14 cellular contexts compared by ENCODE assay signal in the genomic region with DNA sequence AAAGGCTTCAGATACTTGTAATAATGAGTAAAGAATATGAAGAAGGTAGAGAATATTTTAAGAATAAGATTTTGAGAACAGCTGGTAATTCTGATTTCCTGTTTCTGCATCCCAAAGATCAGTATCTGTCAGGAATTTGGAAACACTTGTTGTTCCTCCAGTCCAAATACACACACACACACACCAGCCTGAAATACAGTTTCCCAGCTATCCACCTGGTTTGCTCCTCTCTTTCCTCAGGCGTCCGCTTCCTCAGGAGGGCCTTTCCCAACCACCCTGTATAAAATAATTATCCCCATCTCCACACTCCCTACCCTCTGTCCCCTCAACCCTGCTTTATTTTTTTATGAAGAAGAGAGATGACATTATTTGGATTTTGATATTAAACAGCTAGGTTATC. TPM values are rescaled to one million over a fixed set of nuclear protein-coding genes. Genes with fewer than 3 reads are reported as not detected.
DNase-seq lines count a peak whose midpoint lies in the region; ATAC-seq and TF ChIP-seq lines count a peak whose summit lies in the region.
"Had no signal": no experiment of that assay in that cellular context is flagged by ENCODE, and none has a peak within 500 bp of the region (broad histone marks: within the 10 kb centered on the region; RNA-seq: fewer than 3 reads in every experiment).

No MANE protein-coding gene starts in this region.

- H3K4me3 ChIP-seq in Panc1 (ENCODE audit: low read depth in 2 of 2, low read length in 2 of 2) = no peak overlapping the region
- H3K4me3 ChIP-seq: esophagus squamous epithelium had no signal

- no peak overlapping the region for H3K27ac Mint-ChIP-seq in stimulated activated naive CD8-positive, alpha-beta T cell treated with anti-CD3 and anti-CD28 coated beads, Interleukin-15, amount 100 ng/mL, for 72 hours
- H3K27ac Mint-ChIP-seq in glutamatergic neuron (ENCODE audit: unreplicated experiment) (no peak overlapping the region), type B pancreatic cell (no peak overlapping the region)

- no peak for ATAC-seq in stimulated activated naive CD8-positive, alpha-beta T cell treated with anti-CD3 and anti-CD28 coated beads, Interleukin-15, amount 100 ng/mL, for 72 hours
- no peak for ATAC-seq in stimulated activated naive CD8-positive, alpha-beta T cell treated with anti-CD3 and anti-CD28 coated beads, Interleukin-15, Interleukin-2, amounts not matched to agents 100 U/mL and 50 U/mL, for 24 hours
- ATAC-seq in Panc1 = no peak
- ATAC-seq in foreskin keratinocyte = no peak

- POLR2A ChIA-PET in Panc1 (lab: Charles Lee) = no interaction called here

- H3K4me1 Mint-ChIP-seq in stimulated activated naive CD8-positive, alpha-beta T cell treated with anti-CD3 and anti-CD28 coated beads, Interleukin-15, amount 100 ng/mL, for 72 hours = peaks cover 54% of the 10 kb centered on the region
- H3K4me1 Mint-ChIP-seq in glutamatergic neuron (ENCODE audit: low read depth, unreplicated experiment) = peaks cover 32% of the 10 kb centered on the region
- H3K4me1 Mint-ChIP-seq in type B pancreatic cell (ENCODE audit: unreplicated experiment) = peaks cover 54% of the 10 kb centered on the region

- TF ChIP-seq CTCF in Panc1 (IDR thresholded peaks at IDR 0.05) (no peak), glutamatergic neuron (IDR thresholded peaks at IDR 0.05; ENCODE audit: partially characterized antibody, unreplicated experiment) (no peak), type B pancreatic cell (conservative IDR thresholded peaks at IDR 0.05) (no peak), foreskin keratinocyte (conservative IDR thresholded peaks at IDR 0.05) (no peak)

- peak overlapping the region; percentile 14 to 32 for H3K4me3 Mint-ChIP-seq in stimulated activated naive CD8-positive, alpha-beta T cell treated with anti-CD3 and anti-CD28 coated beads, Interleukin-15, amount 100 ng/mL, for 72 hours
- H3K4me3 Mint-ChIP-seq in glutamatergic neuron (ENCODE audit: unreplicated experiment) = peak overlapping the region; percentile 17
- H3K4me3 Mint-ChIP-seq in type B pancreatic cell = peak overlapping the region; percentile 78

- intact Hi-C loops in Panc1 (cut with micrococcal nuclease; ENCODE audit: unreplicated experiment) = loop anchor here (10.0 kb wide), 1 partner anchor 250 kb away; a partner anchor contains a TSS

- H3K9me3 ChIP-seq in Panc1 (ENCODE audit: control insufficient read depth, insufficient read depth, low read depth, low read length) = no peaks in the 10 kb centered on the region
- H3K9me3 ChIP-seq: esophagus squamous epithelium had no signal

- CTCF ChIA-PET in Panc1 (lab: Charles Lee) = no interaction called here

- peaks cover 37% of the 10 kb centered on the region for H3K4me1 ChIP-seq in Panc1 (ENCODE audit: control insufficient read depth, insufficient read depth, low read length)
- peaks cover 6% of the 10 kb centered on the region for H3K4me1 ChIP-seq in foreskin keratinocyte

- BruUV-seq in Panc1 (replicated peaks; lab: Mats Ljungman, UMichigan) = no TSS peak

- H3K27ac ChIP-seq in Panc1 (ENCODE audit: low read length) (peak overlapping the region; percentile 13; the same call in 1 of the 2 replicates), foreskin keratinocyte (no peak overlapping the region)

- H3K36me3 ChIP-seq in Panc1 (ENCODE audit: control insufficient read depth, insufficient read depth, low read length) = no peaks in the 10 kb centered on the region
- H3K36me3 ChIP-seq: esophagus squamous epithelium had no signal

- in situ Hi-C loops in Panc1 (cut with HindIII; ENCODE audit: low pct_unique_long_range_greater_than_20kb, low sequenced_read_pairs) = no loop called here

- DNase-seq in stimulated activated naive CD8-positive, alpha-beta T cell treated with anti-CD3 and anti-CD28 coated beads, Interleukin-15, amount 100 ng/mL, for 72 hours = no peak
- no peak for DNase-seq in stimulated activated naive CD8-positive, alpha-beta T cell treated with anti-CD3 and anti-CD28 coated beads, Interleukin-15, Interleukin-2, amounts not matched to agents 100 U/mL and 50 U/mL, for 24 hours
- DNase-seq in Panc1 (ENCODE audit: low read depth, low spot score) (no peak), glutamatergic neuron (no peak), type B pancreatic cell (ENCODE audit: extremely low spot score, unreplicated experiment) (no peak), foreskin keratinocyte (no peak), NCI-H1092 (lab: John Stamatoyannopoulos, UW) (no peak), NCI-H1436 treated with DMSO at 0.1 percent for 48 hours (lab: John Stamatoyannopoulos, UW) (no peak)
- DNase-seq: activated CD8-positive, alpha-beta memory T cell treated with anti-CD3 and anti-CD28 coated beads for 24 hours; DMS 273 treated with DMSO at 0.1 percent for 48 hours; esophagus squamous epithelium; NCI-H1048; NCI-H748 treated with DMSO at 0.1 percent for 48 hours; stimulated activated CD4-positive, alpha-beta T cell treated with anti-CD3 and anti-CD28 coated beads, Interleukin-15, amount 100 ng/mL, for 24 hours had no signal

- H3K27me3 Mint-ChIP-seq in stimulated activated naive CD8-positive, alpha-beta T cell treated with anti-CD3 and anti-CD28 coated beads, Interleukin-15, amount 100 ng/mL, for 72 hours = no peaks in the 10 kb centered on the region
- peaks cover under 1% of the 10 kb centered on the region for H3K27me3 Mint-ChIP-seq in glutamatergic neuron (ENCODE audit: unreplicated experiment)
- H3K27me3 Mint-ChIP-seq in type B pancreatic cell = no peaks in the 10 kb centered on the region

- no peaks in the 10 kb centered on the region for H3K36me3 Mint-ChIP-seq in glutamatergic neuron (ENCODE audit: unreplicated experiment)
- H3K36me3 Mint-ChIP-seq in type B pancreatic cell = no peaks in the 10 kb centered on the region

- H3K27me3 ChIP-seq in Panc1 (ENCODE audit: control insufficient read depth, insufficient read depth, low read length) (no peaks in the 10 kb centered on the region), foreskin keratinocyte (no peaks in the 10 kb centered on the region)
- H3K27me3 ChIP-seq: esophagus squamous epithelium had no signal

- no peaks in the 10 kb centered on the region for H3K9me3 Mint-ChIP-seq in stimulated activated naive CD8-positive, alpha-beta T cell treated with anti-CD3 and anti-CD28 coated beads, Interleukin-15, amount 100 ng/mL, for 72 hours
- H3K9me3 Mint-ChIP-seq in glutamatergic neuron (ENCODE audit: unreplicated experiment) = peaks cover 3% of the 10 kb centered on the region
- no peaks in the 10 kb centered on the region for H3K9me3 Mint-ChIP-seq in type B pancreatic cell

RNA-seq across cellular contexts. Expression of a gene that starts 2.0 kb away (rescaled TPM):
- total RNA-seq in Panc1 (2021; ENCODE audit: unreplicated experiment) = 1.4 TPM
- 0.96 TPM for polyA plus RNA-seq in Panc1 (2012; ENCODE audit: insufficient read length)
- 1.5 TPM for total RNA-seq in glutamatergic neuron (ENCODE audit: unreplicated experiment)
- 0.88 and 2.9 TPM in 2 replicates for total RNA-seq in type B pancreatic cell (ENCODE audit: low replicate concordance)
- 0.58 and 0.63 TPM in 2 replicates for total RNA-seq in foreskin keratinocyte
- polyA plus RNA-seq in foreskin keratinocyte = 0.31 and 0.42 TPM in 2 replicates

Comparison
In these comparisons a context has a peak if more than half of its experiments do, and no peak if none do; other contexts are left out.
1. H3K4me3 Mint-ChIP-seq: peak in every context shown above with its lines; median percentile 78 in type B pancreatic cell; 23 in stimulated activated naive CD8-positive, alpha-beta T cell treated with anti-CD3 and anti-CD28 coated beads, Interleukin-15, amount 100 ng/mL, for 72 hours; 17 in glutamatergic neuron.